ENCODE assay signal across 2 cellular contexts in the genomic region with DNA sequence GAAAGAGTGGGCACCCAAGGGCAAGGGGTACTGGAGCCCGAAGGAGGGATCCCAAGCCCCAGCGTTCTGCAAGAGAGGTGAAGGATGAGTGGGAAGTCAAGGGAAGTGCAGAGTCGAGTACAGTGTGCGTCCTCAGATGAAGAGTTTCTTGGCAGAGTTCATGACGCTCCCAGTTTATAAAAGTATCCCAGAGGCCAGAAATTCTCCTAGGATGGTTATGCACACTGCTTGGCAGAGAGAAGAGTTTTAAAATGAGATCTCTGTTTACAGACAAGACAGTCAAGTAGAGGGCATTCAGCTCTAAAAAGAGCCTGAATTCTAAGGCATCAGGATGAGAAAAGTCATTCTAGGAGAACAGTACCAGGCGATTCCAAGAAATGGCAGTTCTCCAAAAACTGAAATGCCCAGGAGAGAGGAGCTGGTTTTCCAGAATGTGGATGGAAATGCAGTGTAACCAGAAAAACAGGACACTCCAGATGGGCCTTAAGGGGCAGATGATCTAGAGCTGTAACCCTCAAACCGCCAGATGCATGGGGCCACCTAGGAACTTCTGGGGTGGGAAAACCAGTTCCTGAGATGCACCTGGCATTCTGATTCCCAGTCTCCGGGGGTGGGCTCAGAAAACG.
TF ChIP-seq lines count a peak whose summit lies in the region.

No MANE protein-coding gene starts in this region.

TF ChIP-seq in liver, 16 proteins besides CTCF, POLR2A, EP300 and RAD21 (continued from another document):
- TF ChIP-seq, protein P1, sequence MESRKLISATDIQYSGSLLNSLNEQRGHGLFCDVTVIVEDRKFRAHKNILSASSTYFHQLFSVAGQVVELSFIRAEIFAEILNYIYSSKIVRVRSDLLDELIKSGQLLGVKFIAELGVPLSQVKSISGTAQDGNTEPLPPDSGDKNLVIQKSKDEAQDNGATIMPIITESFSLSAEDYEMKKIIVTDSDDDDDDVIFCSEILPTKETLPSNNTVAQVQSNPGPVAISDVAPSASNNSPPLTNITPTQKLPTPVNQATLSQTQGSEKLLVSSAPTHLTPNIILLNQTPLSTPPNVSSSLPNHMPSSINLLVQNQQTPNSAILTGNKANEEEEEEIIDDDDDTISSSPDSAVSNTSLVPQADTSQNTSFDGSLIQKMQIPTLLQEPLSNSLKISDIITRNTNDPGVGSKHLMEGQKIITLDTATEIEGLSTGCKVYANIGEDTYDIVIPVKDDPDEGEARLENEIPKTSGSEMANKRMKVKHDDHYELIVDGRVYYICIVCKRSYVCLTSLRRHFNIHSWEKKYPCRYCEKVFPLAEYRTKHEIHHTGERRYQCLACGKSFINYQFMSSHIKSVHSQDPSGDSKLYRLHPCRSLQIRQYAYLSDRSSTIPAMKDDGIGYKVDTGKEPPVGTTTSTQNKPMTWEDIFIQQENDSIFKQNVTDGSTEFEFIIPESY (IDR thresholded peaks at IDR 0.05) = no peak
- TF ChIP-seq HNF4G (IDR thresholded peaks at IDR 0.05) (no peak), NR2F2 (IDR thresholded peaks at IDR 0.05) (no peak), FOXA1 (IDR thresholded peaks at IDR 0.05) (no peak), TAF1 (conservative IDR thresholded peaks at IDR 0.05) (no peak), YY1 (IDR thresholded peaks at IDR 0.05) (no peak), GABPA (IDR thresholded peaks at IDR 0.05 in 1 of 2, conservative IDR thresholded peaks at IDR 0.05 in 1 of 2) (no peak), HNF4A (conservative IDR thresholded peaks at IDR 0.05) (no peak), EGR1 (IDR thresholded peaks at IDR 0.05; ENCODE audit: low read depth in 2 of 2) (no peak), FOXA2 (IDR thresholded peaks at IDR 0.05) (no peak), RXRA (IDR thresholded peaks at IDR 0.05) (no peak)
- TF ChIP-seq, protein P2, sequence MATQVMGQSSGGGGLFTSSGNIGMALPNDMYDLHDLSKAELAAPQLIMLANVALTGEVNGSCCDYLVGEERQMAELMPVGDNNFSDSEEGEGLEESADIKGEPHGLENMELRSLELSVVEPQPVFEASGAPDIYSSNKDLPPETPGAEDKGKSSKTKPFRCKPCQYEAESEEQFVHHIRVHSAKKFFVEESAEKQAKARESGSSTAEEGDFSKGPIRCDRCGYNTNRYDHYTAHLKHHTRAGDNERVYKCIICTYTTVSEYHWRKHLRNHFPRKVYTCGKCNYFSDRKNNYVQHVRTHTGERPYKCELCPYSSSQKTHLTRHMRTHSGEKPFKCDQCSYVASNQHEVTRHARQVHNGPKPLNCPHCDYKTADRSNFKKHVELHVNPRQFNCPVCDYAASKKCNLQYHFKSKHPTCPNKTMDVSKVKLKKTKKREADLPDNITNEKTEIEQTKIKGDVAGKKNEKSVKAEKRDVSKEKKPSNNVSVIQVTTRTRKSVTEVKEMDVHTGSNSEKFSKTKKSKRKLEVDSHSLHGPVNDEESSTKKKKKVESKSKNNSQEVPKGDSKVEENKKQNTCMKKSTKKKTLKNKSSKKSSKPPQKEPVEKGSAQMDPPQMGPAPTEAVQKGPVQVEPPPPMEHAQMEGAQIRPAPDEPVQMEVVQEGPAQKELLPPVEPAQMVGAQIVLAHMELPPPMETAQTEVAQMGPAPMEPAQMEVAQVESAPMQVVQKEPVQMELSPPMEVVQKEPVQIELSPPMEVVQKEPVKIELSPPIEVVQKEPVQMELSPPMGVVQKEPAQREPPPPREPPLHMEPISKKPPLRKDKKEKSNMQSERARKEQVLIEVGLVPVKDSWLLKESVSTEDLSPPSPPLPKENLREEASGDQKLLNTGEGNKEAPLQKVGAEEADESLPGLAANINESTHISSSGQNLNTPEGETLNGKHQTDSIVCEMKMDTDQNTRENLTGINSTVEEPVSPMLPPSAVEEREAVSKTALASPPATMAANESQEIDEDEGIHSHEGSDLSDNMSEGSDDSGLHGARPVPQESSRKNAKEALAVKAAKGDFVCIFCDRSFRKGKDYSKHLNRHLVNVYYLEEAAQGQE (IDR thresholded peaks at IDR 0.05) = no peak
- TF ChIP-seq, protein P3, sequence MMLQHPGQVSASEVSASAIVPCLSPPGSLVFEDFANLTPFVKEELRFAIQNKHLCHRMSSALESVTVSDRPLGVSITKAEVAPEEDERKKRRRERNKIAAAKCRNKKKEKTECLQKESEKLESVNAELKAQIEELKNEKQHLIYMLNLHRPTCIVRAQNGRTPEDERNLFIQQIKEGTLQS (IDR thresholded peaks at IDR 0.05) = no peak
- TF ChIP-seq, protein P4, sequence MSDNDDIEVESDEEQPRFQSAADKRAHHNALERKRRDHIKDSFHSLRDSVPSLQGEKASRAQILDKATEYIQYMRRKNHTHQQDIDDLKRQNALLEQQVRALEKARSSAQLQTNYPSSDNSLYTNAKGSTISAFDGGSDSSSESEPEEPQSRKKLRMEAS (IDR thresholded peaks at IDR 0.05) = no peak

TF ChIP-seq in HepG2, 621 proteins besides CTCF, POLR2A, EP300 and RAD21 (continued from another document):
- TF ChIP-seq PHF5A (CRISPR knock-in tag; IDR thresholded peaks at IDR 0.05; ENCODE audit: low read depth, unreplicated experiment) (no peak), TSC22D2 (CRISPR knock-in tag; IDR thresholded peaks at IDR 0.05; ENCODE audit: borderline replicate concordance) (no peak), PAX8 (CRISPR knock-in tag; IDR thresholded peaks at IDR 0.05; ENCODE audit: borderline replicate concordance) (no peak), AGO1 (IDR thresholded peaks at IDR 0.05; ENCODE audit: low read depth, low read length, poor library complexity, severe bottlenecking) (no peak)
